Comparison of ENCODE assay signal across 8 cellular contexts in the genomic region with DNA sequence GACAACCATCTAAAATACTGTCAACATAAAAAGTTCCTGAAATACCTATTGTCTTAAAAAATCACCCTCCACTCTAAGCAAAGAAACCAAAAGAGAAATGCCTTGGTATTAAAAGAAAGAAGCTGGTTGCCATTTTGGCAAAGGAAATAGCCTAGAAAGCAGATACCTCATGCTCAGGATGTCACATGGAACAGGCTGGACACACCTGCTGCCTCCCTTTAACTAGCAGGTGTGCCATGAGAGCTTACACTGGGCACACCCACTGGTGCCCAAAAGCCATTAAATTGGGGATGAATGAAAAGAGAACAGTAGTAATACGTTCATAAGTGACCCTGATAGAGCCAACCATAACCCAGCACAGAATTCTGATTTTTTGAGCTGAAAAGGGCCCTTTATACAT. TPM values are rescaled to one million over a fixed set of nuclear protein-coding genes. Genes with fewer than 3 reads are reported as not detected.
DNase-seq lines count a peak whose midpoint lies in the region; ATAC-seq and TF ChIP-seq lines count a peak whose summit lies in the region.

No MANE protein-coding gene starts in this region.

- peaks cover 50% of the 10 kb centered on the region for H3K4me1 Mint-ChIP-seq in CD8-positive, alpha-beta T cell (ENCODE audit: low read depth)
- H3K4me1 Mint-ChIP-seq in activated naive CD8-positive, alpha-beta T cell treated with anti-CD3 and anti-CD28 coated beads, Interleukin-2, amount 10 ng/mL, durations not matched to agents 7 days and 5 days = peaks cover 28% of the 10 kb centered on the region
- peaks cover 40 to 59% (median 48%) of the 10 kb centered on the region in 7 donors for H3K4me1 Mint-ChIP-seq in naive thymus-derived CD4-positive, alpha-beta T cell

- CTCF ChIA-PET in CD8-positive, alpha-beta T cell (lab: Charles Lee) = interaction anchor here (2.0 kb wide), 1 partner anchor 100 kb away, joined by 7 read pairs; no protein-coding TSS in a partner anchor
- CTCF ChIA-PET in naive thymus-derived CD4-positive, alpha-beta T cell (lab: Charles Lee) = interaction anchor here (1.1 kb wide), 1 partner anchor 101 kb away, joined by 7 read pairs; no protein-coding TSS in a partner anchor

- H3K9me3 ChIP-seq in CD8-positive, alpha-beta T cell (ENCODE audit: low read length) = no peaks in the 10 kb centered on the region
- H3K9me3 ChIP-seq in naive thymus-derived CD4-positive, alpha-beta T cell (ENCODE audit: control insufficient read depth in 2 of 3, low read length in 3 of 3) = no peaks in the 10 kb centered on the region

- no peak for TF ChIP-seq CTCF in CD8-positive, alpha-beta T cell (IDR thresholded peaks at IDR 0.05)
- no peak for TF ChIP-seq CTCF in NB4 (IDR thresholded peaks at IDR 0.05; ENCODE audit: low read depth, low read length)

- no peaks in the 10 kb centered on the region for H3K27me3 ChIP-seq in CD8-positive, alpha-beta T cell (ENCODE audit: insufficient read depth, low read length)
- no peaks in the 10 kb centered on the region for H3K27me3 ChIP-seq in naive thymus-derived CD4-positive, alpha-beta T cell (ENCODE audit: control insufficient read depth in 2 of 2, insufficient read depth in 2 of 2, low read length in 2 of 2)

- peaks cover 8% of the 10 kb centered on the region for H3K36me3 Mint-ChIP-seq in CD8-positive, alpha-beta T cell
- H3K36me3 Mint-ChIP-seq in activated naive CD8-positive, alpha-beta T cell treated with anti-CD3 and anti-CD28 coated beads, Interleukin-2, amount 10 ng/mL, durations not matched to agents 7 days and 5 days = peaks cover 3% of the 10 kb centered on the region
- H3K36me3 Mint-ChIP-seq in naive thymus-derived CD4-positive, alpha-beta T cell = peaks cover 0 to 17% (median 4%) of the 10 kb centered on the region in 5 donors

- peak overlapping the region; percentile 96 for H3K4me3 Mint-ChIP-seq in CD8-positive, alpha-beta T cell
- peak overlapping the region; percentile 85 for H3K4me3 Mint-ChIP-seq in activated naive CD8-positive, alpha-beta T cell treated with anti-CD3 and anti-CD28 coated beads, Interleukin-2, amount 10 ng/mL, durations not matched to agents 7 days and 5 days
- peak overlapping the region; percentile 86 to 99 (median 92) for H3K4me3 Mint-ChIP-seq in naive thymus-derived CD4-positive, alpha-beta T cell

- POLR2A ChIA-PET in CD8-positive, alpha-beta T cell (lab: Charles Lee) = interaction anchor here (0.6 kb wide), 1 partner anchor 101 kb away, joined by 3 read pairs; no protein-coding TSS in a partner anchor
- POLR2A ChIA-PET in activated naive CD8-positive, alpha-beta T cell treated with anti-CD3 and anti-CD28 coated beads, Interleukin-2, amount 10 ng/mL, durations not matched to agents 7 days and 5 days (lab: Charles Lee) = interaction anchor here (1.0 to 1.4 kb wide), 2 partner anchors 57 to 120 kb away, joined by 3 read pairs; partner anchors contain the start of gene PCNA
- POLR2A ChIA-PET in naive thymus-derived CD4-positive, alpha-beta T cell (lab: Charles Lee) = interaction anchor here (0.7 to 1.2 kb wide), 3 partner anchors 10 to 76 kb away, joined by 3 to 4 read pairs (median 3); no protein-coding TSS in a partner anchor

- H3K27me3 Mint-ChIP-seq in CD8-positive, alpha-beta T cell (ENCODE audit: low read depth) = no peaks in the 10 kb centered on the region
- peaks cover 7% of the 10 kb centered on the region for H3K27me3 Mint-ChIP-seq in activated naive CD8-positive, alpha-beta T cell treated with anti-CD3 and anti-CD28 coated beads, Interleukin-2, amount 10 ng/mL, durations not matched to agents 7 days and 5 days
- peaks cover 0 to 15% (median 0%) of the 10 kb centered on the region in 5 donors for H3K27me3 Mint-ChIP-seq in naive thymus-derived CD4-positive, alpha-beta T cell

- ATAC-seq in CD8-positive, alpha-beta T cell = no peak
- no peak for ATAC-seq in activated naive CD8-positive, alpha-beta T cell treated with anti-CD3 and anti-CD28 coated beads, Interleukin-2, amount 10 ng/mL, durations not matched to agents 7 days and 5 days (ENCODE audit: low read depth)
- no peak for ATAC-seq in naive thymus-derived CD4-positive, alpha-beta T cell

- H3K27ac Mint-ChIP-seq in CD8-positive, alpha-beta T cell = peak overlapping the region; percentile 88
- H3K27ac Mint-ChIP-seq in activated naive CD8-positive, alpha-beta T cell treated with anti-CD3 and anti-CD28 coated beads, Interleukin-2, amount 10 ng/mL, durations not matched to agents 7 days and 5 days = peak overlapping the region; percentile 40
- peak overlapping the region; percentile 33 to 94 (median 81) for H3K27ac Mint-ChIP-seq in naive thymus-derived CD4-positive, alpha-beta T cell

- no peaks in the 10 kb centered on the region for H3K9me3 Mint-ChIP-seq in CD8-positive, alpha-beta T cell
- no peaks in the 10 kb centered on the region for H3K9me3 Mint-ChIP-seq in activated naive CD8-positive, alpha-beta T cell treated with anti-CD3 and anti-CD28 coated beads, Interleukin-2, amount 10 ng/mL, durations not matched to agents 7 days and 5 days
- H3K9me3 Mint-ChIP-seq in naive thymus-derived CD4-positive, alpha-beta T cell = peaks cover 0 to 1% (median 0%) of the 10 kb centered on the region in 11 donors

- H3K27ac ChIP-seq in CD8-positive, alpha-beta T cell (ENCODE audit: low read depth, low read length) = no peak overlapping the region
- peak overlapping the region; percentile 70 for H3K27ac ChIP-seq in naive thymus-derived CD4-positive, alpha-beta T cell (ENCODE audit: low read depth, low read length)

- H3K4me3 ChIP-seq in CD8-positive, alpha-beta T cell (ENCODE audit: low read depth, low read length) = peak overlapping the region; percentile 72
- peak overlapping the region; percentile 71 for H3K4me3 ChIP-seq in NB4 (ENCODE audit: low read depth, low read length)
- peak overlapping the region; percentile 93 for H3K4me3 ChIP-seq in naive thymus-derived CD4-positive, alpha-beta T cell (ENCODE audit: low read length)

- no peak for TF ChIP-seq POLR2A in NB4 (IDR thresholded peaks at IDR 0.05; ENCODE audit: extremely low read depth, insufficient read length)

- H3K4me1 ChIP-seq in CD8-positive, alpha-beta T cell (ENCODE audit: insufficient read depth, low read length) = peaks cover 15% of the 10 kb centered on the region
- peaks cover 14 to 17% of the 10 kb centered on the region in 2 donors for H3K4me1 ChIP-seq in naive thymus-derived CD4-positive, alpha-beta T cell (ENCODE audit: control insufficient read depth in 2 of 2, insufficient read depth in 2 of 2, low read length in 2 of 2)

- H3K36me3 ChIP-seq in CD8-positive, alpha-beta T cell (ENCODE audit: insufficient read depth, low read length) = no peaks in the 10 kb centered on the region
- H3K36me3 ChIP-seq in naive thymus-derived CD4-positive, alpha-beta T cell (ENCODE audit: control insufficient read depth in 2 of 3, insufficient read depth in 3 of 3, low read length in 3 of 3) = peaks cover 0 to 5% (median 0%) of the 10 kb centered on the region in 3 experiments

- intact Hi-C loops in CD8-positive, alpha-beta T cell (cut with DNase I, micrococcal nuclease) = loop anchor here in 1 of 2 experiments (5.0 to 10.0 kb wide), 2 partner anchors 37 to 75 kb away; no protein-coding TSS in a partner anchor
- intact Hi-C loops in naive thymus-derived CD4-positive, alpha-beta T cell (cut with micrococcal nuclease) = loop anchor here (1.0 to 5.0 kb wide), 6 partner anchors 57 to 317 kb away; no protein-coding TSS in a partner anchor

- DNase-seq in CD8-positive, alpha-beta T cell = no peak
- DNase-seq in NB4 (ENCODE audit: low read depth) (no peak), occipital lobe (lab: John Stamatoyannopoulos, UW) (no peak), HCEC 1CT (no peak), NCI-H1694 (lab: John Stamatoyannopoulos, UW) (no peak), NCI-H1048 (lab: John Stamatoyannopoulos, UW) (no peak)
- no peak for DNase-seq in activated naive CD8-positive, alpha-beta T cell treated with anti-CD3 and anti-CD28 coated beads, Interleukin-2, amount 10 ng/mL, durations not matched to agents 7 days and 5 days
- peak in 1 of 9 donors; percentile 3 for DNase-seq in naive thymus-derived CD4-positive, alpha-beta T cell

RNA-seq across cellular contexts. Expression of gene SLC23A2, which starts 1.5 kb away (rescaled TPM):
- 10 to 100 TPM; 21.1 to 22.0 TPM for total RNA-seq in CD8-positive, alpha-beta T cell
- 10 to 100 TPM; 18.6 to 20.3 TPM for total RNA-seq in activated naive CD8-positive, alpha-beta T cell treated with anti-CD3 and anti-CD28 coated beads, Interleukin-2, amount 10 ng/mL, durations not matched to agents 7 days and 5 days
- 10 to 100 TPM; 19.2 to 32.4 (median 29.6) TPM for total RNA-seq in naive thymus-derived CD4-positive, alpha-beta T cell
- polyA plus RNA-seq in naive thymus-derived CD4-positive, alpha-beta T cell = 1 to 10 TPM; 7.6 to 8.1 TPM
- total RNA-seq in occipital lobe = 52.9 TPM
